ENCODE assay signal across 8 cellular contexts in the genomic region with DNA sequence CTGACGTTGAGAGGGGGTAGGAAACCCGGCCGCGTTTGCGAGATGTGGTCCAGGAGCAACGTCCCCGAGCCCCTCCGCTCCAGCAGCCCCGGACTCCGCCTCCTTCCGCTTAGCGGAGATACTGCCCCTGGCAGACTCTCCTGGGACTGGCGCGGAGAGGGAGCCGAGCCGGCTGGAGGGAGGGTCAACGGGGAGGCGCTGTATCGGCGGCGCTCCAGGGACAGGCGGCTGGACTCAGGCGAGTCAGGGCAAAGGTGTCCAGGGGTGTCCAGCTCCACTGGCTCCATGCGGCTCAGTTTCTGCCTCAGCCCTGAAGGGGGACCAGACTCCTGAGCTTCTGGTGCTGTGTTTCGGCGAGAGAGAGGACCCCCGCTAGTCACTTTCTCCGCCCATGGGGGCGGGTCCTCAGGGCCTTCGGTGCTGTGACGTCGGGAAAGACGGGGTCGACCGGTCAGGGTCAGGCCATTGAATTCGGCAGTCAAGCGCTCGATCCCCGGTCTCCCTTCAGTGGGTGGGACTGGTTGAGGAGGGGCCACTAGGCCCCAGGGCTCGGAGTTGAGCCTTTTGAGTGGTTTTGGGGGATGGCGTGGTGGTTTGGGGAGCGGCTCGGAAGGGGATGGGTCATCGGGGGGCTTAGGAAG. TPM values are rescaled to one million over a fixed set of nuclear protein-coding genes. Genes with fewer than 3 reads are reported as not detected.
DNase-seq lines count a peak whose midpoint lies in the region; ATAC-seq, FAIRE-seq and TF ChIP-seq lines count a peak whose summit lies in the region.

No MANE protein-coding gene starts in this region.

- H3K79me2 ChIP-seq in parathyroid adenoma, result peaks cover 3% of the 10 kb centered on the region

- peak overlapping the region; percentile 97 to 100 (median 100) for H3K4me2 ChIP-seq in BLaER1 treated with 17β-estradiol and CSF1 and Interleukin-3, amounts not matched to agents 10 nM and 100 nM
- peak overlapping the region; percentile 94 for H3K4me2 ChIP-seq in parathyroid adenoma (ENCODE audit: low read length)

- H3K9ac ChIP-seq in BLaER1 treated with 17β-estradiol and CSF1 and Interleukin-3, amounts not matched to agents 10 nM and 100 nM, result peak overlapping the region; percentile 71 to 84 (median 80)
- peak overlapping the region; percentile 37 for H3K9ac ChIP-seq in parathyroid adenoma

- peaks cover 6 to 33% (median 29%) of the 10 kb centered on the region in 11 experiments; a peak in 21 of 22 replicates for H3K27me3 ChIP-seq in BLaER1 treated with 17β-estradiol and CSF1 and Interleukin-3, amounts not matched to agents 10 nM and 100 nM
- no peaks in the 10 kb centered on the region for H3K27me3 ChIP-seq in parathyroid adenoma (ENCODE audit: control insufficient read depth, insufficient read depth, low read length)

- H3K9me3 ChIP-seq in BLaER1 treated with 17β-estradiol and CSF1 and Interleukin-3, amounts not matched to agents 10 nM and 100 nM (replicated peaks in 1 of 11), result no peaks in the 10 kb centered on the region
- H3K9me3 ChIP-seq in parathyroid adenoma (ENCODE audit: control insufficient read depth, low read length), result no peaks in the 10 kb centered on the region

- no peak for FAIRE-seq in RCC 7860 (lab: Jason Lieb, UNC)

- peaks cover 73 to 83% (median 79%) of the 10 kb centered on the region in 10 experiments for H3K4me1 ChIP-seq in BLaER1 treated with 17β-estradiol and CSF1 and Interleukin-3, amounts not matched to agents 10 nM and 100 nM
- H3K4me1 ChIP-seq in parathyroid adenoma, result peaks cover 10% of the 10 kb centered on the region

- no peaks in the 10 kb centered on the region for H3K36me3 ChIP-seq in BLaER1 treated with 17β-estradiol and CSF1 and Interleukin-3, amounts not matched to agents 10 nM and 100 nM
- H3K36me3 ChIP-seq in parathyroid adenoma (ENCODE audit: control insufficient read depth, insufficient read depth, low read length), result no peaks in the 10 kb centered on the region

- peak overlapping the region; percentile 53 to 77 (median 67); a peak in 21 of 22 replicates for H3K27ac ChIP-seq in BLaER1 treated with 17β-estradiol and CSF1 and Interleukin-3, amounts not matched to agents 10 nM and 100 nM
- peak overlapping the region; percentile 77 for H3K27ac ChIP-seq in parathyroid adenoma

- no peaks in the 10 kb centered on the region; a peak in 1 of 22 replicates for H4K20me1 ChIP-seq in BLaER1 treated with 17β-estradiol and CSF1 and Interleukin-3, amounts not matched to agents 10 nM and 100 nM

- intact Hi-C loops in left ventricle myocardium superior (cut with micrococcal nuclease), result loop anchor here (5.0 kb wide), 1 partner anchor 38 kb away; no protein-coding TSS in a partner anchor

- ATAC-seq in left ventricle myocardium superior (peak; percentile 52), GM18867 (IDR thresholded peaks at IDR 0.05; ENCODE audit: unreplicated experiment) (no peak)

- peak overlapping the region; percentile 67 to 84 (median 79) for H3K4me3 ChIP-seq in BLaER1 treated with 17β-estradiol and CSF1 and Interleukin-3, amounts not matched to agents 10 nM and 100 nM
- peak overlapping the region; percentile 78 for H3K4me3 ChIP-seq in parathyroid adenoma (ENCODE audit: low read depth, low read length)

- no peak for TF ChIP-seq CTCF in parathyroid adenoma (IDR thresholded peaks at IDR 0.05)

- DNase-seq in HT-29 (ENCODE audit: low spot score) (peak; percentile 36), SHP77 treated with DMSO at 0.1 percent for 48 hours (lab: John Stamatoyannopoulos, UW) (peak; percentile 94), amygdala (lab: John Stamatoyannopoulos, UW) (peak in 50 of 56 donors; percentile 9 to 86 (median 66)), left ventricle myocardium superior (peak; percentile 89), RCC 7860 (ENCODE audit: low spot score) (no peak)

- peak overlapping the region; percentile 83 for H2AFZ ChIP-seq in parathyroid adenoma

RNA-seq across cellular contexts. Expression of a gene that starts 2.8 kb away (rescaled TPM):
- total RNA-seq in HT-29 (2014; rRNA removed; shearing (Covaris generic)), result 2.5 and 3.0 TPM in 2 replicates
- total RNA-seq in left ventricle myocardium superior, result 25.2 TPM

RNA-seq across cellular contexts. Expression of a gene that starts 3.8 kb away (rescaled TPM):
- 0.20 and 1.9 TPM in 2 replicates for total RNA-seq in HT-29 (2014; rRNA removed; shearing (Covaris generic))
- total RNA-seq in left ventricle myocardium superior, result 0.52 TPM

RNA-seq across cellular contexts. Expression of a gene that starts 3.9 kb away (rescaled TPM):
- 7.1 and 7.4 TPM in 2 replicates for total RNA-seq in HT-29 (2014; rRNA removed; shearing (Covaris generic))
- 44.0 TPM for total RNA-seq in left ventricle myocardium superior

RNA-seq across cellular contexts. Expression of a gene that starts 33.3 kb away (rescaled TPM):
- total RNA-seq in HT-29 (2014; rRNA removed; shearing (Covaris generic)), result 88.3 and 93.5 TPM in 2 replicates
- total RNA-seq in left ventricle myocardium superior, result 57.7 TPM

RNA-seq across cellular contexts. Expression of a gene that starts 35.8 kb away (rescaled TPM):
- total RNA-seq in HT-29 (2014; rRNA removed; shearing (Covaris generic)), result 30.1 and 46.6 TPM in 2 replicates
- 954 TPM for total RNA-seq in left ventricle myocardium superior
